In the genomic region with DNA sequence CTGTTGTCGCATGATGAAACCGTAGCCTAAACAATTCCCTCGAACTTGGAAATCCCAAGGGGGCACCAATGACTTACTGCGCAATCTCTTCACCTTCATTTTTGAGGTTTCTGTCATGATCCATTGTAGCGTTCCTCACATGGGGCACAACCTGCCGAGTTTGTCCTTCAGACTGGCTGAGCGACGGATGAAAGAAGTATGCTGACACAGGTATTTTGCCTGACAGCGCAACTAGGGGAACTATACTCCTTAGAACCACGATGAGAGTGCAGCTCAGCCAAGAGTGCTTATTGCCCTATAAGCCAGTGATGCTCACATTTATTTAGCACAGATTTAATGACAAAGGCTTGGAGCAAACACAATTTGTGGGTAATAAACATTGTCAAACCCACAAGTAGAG, we compare ENCODE assay signal across 27 cellular contexts.
"Had no signal": no experiment of that assay in that cellular context is flagged by ENCODE, and none has a peak within 500 bp of the region (broad histone marks: within the 10 kb centered on the region; RNA-seq: fewer than 3 reads in every experiment).

No MANE protein-coding gene starts in this region.

- H3K4me2 ChIP-seq: hepatocyte had no signal

- ATAC-seq: effector memory CD8-positive, alpha-beta T cell; esophagus mucosa; gastroesophageal sphincter; heart left ventricle; left colon; left lobe of liver; lower lobe of right lung; mucosa of descending colon had no signal

- FAIRE-seq: colon, endometrium, frontal cortex, kidney had no signal

- H3K27me3 ChIP-seq: esophagus squamous epithelium, gastroesophageal sphincter, heart left ventricle, hepatocyte had no signal

- H3K36me3 ChIP-seq: esophagus squamous epithelium, lower lobe of right lung had no signal

- DNase-seq: effector CD8-positive, alpha-beta T cell; effector memory CD8-positive, alpha-beta T cell; endodermal cell; erythroblast; esophagus squamous epithelium; foreskin fibroblast; heart left ventricle; hypothalamus; immature natural killer cell; islet precursor cell; kidney; kidney glomerular epithelial cell; left colon; left ventricle myocardium inferior; lower lobe of right lung; mesenchymal stem cell; mucosa of descending colon; naive B cell had no signal

- H3K4me3 ChIP-seq: coronary artery, esophagus squamous epithelium, gastroesophageal sphincter, heart left ventricle, hepatocyte, left ventricle myocardium inferior, lower lobe of right lung, mucosa of descending colon had no signal

- H3K4me1 ChIP-seq: esophagus squamous epithelium, gastroesophageal sphincter, heart left ventricle, left ventricle myocardium inferior, lower lobe of right lung had no signal

- H3K27ac ChIP-seq: coronary artery, epithelial cell of prostate, esophagus squamous epithelium, gastroesophageal sphincter, heart left ventricle, hepatocyte, left ventricle myocardium inferior, lower lobe of right lung had no signal
